8 cellular contexts compared by ENCODE assay signal in genomic region chr10:60114765-60115586, GRCh38.
A peak's percentile ranks its signal among the peaks of the same experiment; 100 is the strongest.
DNase-seq lines count a peak whose midpoint lies in the region; ATAC-seq and TF ChIP-seq lines count a peak whose summit lies in the region.

No MANE protein-coding gene starts in this region.

- ATAC-seq in HG02884 (IDR thresholded peaks at IDR 0.05; ENCODE audit: unreplicated experiment), result peak; percentile 88

- intact Hi-C loops in A673 (cut with micrococcal nuclease; ENCODE audit: unreplicated experiment), result loop anchor here (2.0 kb wide), 1 partner anchor 94 kb away; no protein-coding TSS in a partner anchor

- peaks cover 3% of the 10 kb centered on the region for H3K9me3 Mint-ChIP-seq in chondrocyte (ENCODE audit: low read depth)

- H3K27me3 Mint-ChIP-seq in chondrocyte (ENCODE audit: low read depth), result no peaks in the 10 kb centered on the region

- peak; percentile 82 to 87 for TF ChIP-seq RAD21 in liver (IDR thresholded peaks at IDR 0.05)

- 41% methylated on average over 6 of the region's 6 CpGs for WGBS in liver

- CTCF ChIA-PET in A673 (lab: Charles Lee), result interaction anchor here (0.6 kb wide), 1 partner anchor 1474 kb away, joined by 3 read pairs; no protein-coding TSS in a partner anchor

- no peak overlapping the region for H3K4me3 Mint-ChIP-seq in chondrocyte (ENCODE audit: unreplicated experiment)

- no peaks in the 10 kb centered on the region for H3K4me1 ChIP-seq in A673 (ENCODE audit: insufficient read depth, low read length, poor library complexity, severe bottlenecking)
- H3K4me1 ChIP-seq in liver (ENCODE audit: control insufficient read depth in 4 of 4, insufficient read depth in 4 of 4, low read length in 3 of 4), result no peaks in the 10 kb centered on the region

- peak; percentile 72 for DNase-seq in A673 (ENCODE audit: low spot score)
- DNase-seq in GM13976 (ENCODE audit: low spot score), result peak; percentile 46
- peak; percentile 73 for DNase-seq in NCI-H82 (lab: John Stamatoyannopoulos, UW)
- DNase-seq in chondrocyte (ENCODE audit: low spot score), result no peak
- no peak for DNase-seq in DMS79 treated with DMSO at 0.1 percent for 48 hours (lab: John Stamatoyannopoulos, UW)
- DNase-seq in stimulated activated CD4-positive, alpha-beta T cell treated with anti-CD3 and anti-CD28 coated beads, Interleukin-2, amount 100 ng/mL, for 48 hours, result no peak

- TF ChIP-seq CTCF in A673 (conservative IDR thresholded peaks at IDR 0.05; ENCODE audit: low read depth, low read length) (peak; percentile 63), GM13976 (IDR thresholded peaks at IDR 0.05; ENCODE audit: borderline replicate concordance, control extremely low read depth, extremely low read depth, insufficient read depth, missing control alignments) (peak; percentile 45), chondrocyte (IDR thresholded peaks at IDR 0.05) (peak; percentile 85), liver (IDR thresholded peaks at IDR 0.05; ENCODE audit: low read depth, low read length, missing input control) (peak; percentile 53)

- H3K36me3 ChIP-seq in A673 (ENCODE audit: insufficient read depth, low read length, poor library complexity, severe bottlenecking), result no peaks in the 10 kb centered on the region
- no peaks in the 10 kb centered on the region for H3K36me3 ChIP-seq in liver (ENCODE audit: control insufficient read depth in 4 of 4, insufficient read depth in 3 of 4, low read depth in 1 of 4, low read length in 3 of 4)

- H3K27ac ChIP-seq in A673 (ENCODE audit: low read depth, low read length, poor library complexity, severe bottlenecking), result no peak overlapping the region
- no peak overlapping the region for H3K27ac ChIP-seq in liver (ENCODE audit: low read depth in 1 of 2, low read length in 2 of 2)

- in situ Hi-C loops in GM13976 (cut with MboI; ENCODE audit: low sequenced_read_pairs, unreplicated experiment), result loop anchor here (25.0 kb wide), 1 partner anchor 322 kb away; no protein-coding TSS in a partner anchor

- H3K27me3 ChIP-seq in A673 (replicated peaks; ENCODE audit: insufficient read depth, low read depth, low read length, poor library complexity) (no peaks in the 10 kb centered on the region), liver (ENCODE audit: control insufficient read depth in 4 of 4, insufficient read depth in 4 of 4, low read length in 3 of 4) (no peaks in the 10 kb centered on the region)

- peaks cover 3% of the 10 kb centered on the region for H3K9me3 ChIP-seq in A673 (ENCODE audit: low read depth, low read length, poor library complexity, severe bottlenecking)
- H3K9me3 ChIP-seq in liver (ENCODE audit: control insufficient read depth in 4 of 4, low read length in 3 of 4), result no peaks in the 10 kb centered on the region

- H3K9ac ChIP-seq in liver (ENCODE audit: low read depth in 1 of 2, low read length in 2 of 2), result no peak overlapping the region

- H3K36me3 Mint-ChIP-seq in chondrocyte (ENCODE audit: low read depth), result peaks cover 7% of the 10 kb centered on the region

- H3K4me3 ChIP-seq in A673 (ENCODE audit: low read depth, low read length, poor library complexity, severe bottlenecking) (no peak overlapping the region), liver (ENCODE audit: low read depth in 1 of 3, low read length in 3 of 3) (no peak overlapping the region)

- H3K27ac Mint-ChIP-seq in chondrocyte (ENCODE audit: unreplicated experiment), result no peak overlapping the region

- POLR2A ChIA-PET in A673 (lab: Charles Lee; ENCODE audit: low non-redundant PET), result no interaction called here

- no TSS peak for BruUV-seq in A673 (replicated peaks; lab: Mats Ljungman, UMichigan)

- peaks cover 5% of the 10 kb centered on the region for H3K4me1 Mint-ChIP-seq in chondrocyte (ENCODE audit: low read depth)

TF ChIP-seq in liver, 16 proteins besides CTCF, POLR2A, EP300 and RAD21:
- TF ChIP-seq HNF4A (conservative IDR thresholded peaks at IDR 0.05) (no peak), RXRA (IDR thresholded peaks at IDR 0.05) (no peak), MAX (IDR thresholded peaks at IDR 0.05) (no peak), NR2F2 (IDR thresholded peaks at IDR 0.05) (no peak), FOXA1 (IDR thresholded peaks at IDR 0.05) (no peak), ATF3 (IDR thresholded peaks at IDR 0.05) (no peak), YY1 (IDR thresholded peaks at IDR 0.05) (no peak), HNF4G (IDR thresholded peaks at IDR 0.05) (no peak), FOXA2 (IDR thresholded peaks at IDR 0.05) (no peak), REST (IDR thresholded peaks at IDR 0.05) (no peak), JUND (IDR thresholded peaks at IDR 0.05) (no peak), EGR1 (IDR thresholded peaks at IDR 0.05; ENCODE audit: low read depth in 2 of 2) (no peak), GABPA (IDR thresholded peaks at IDR 0.05 in 1 of 2, conservative IDR thresholded peaks at IDR 0.05 in 1 of 2) (no peak), SP1 (IDR thresholded peaks at IDR 0.05) (no peak), TAF1 (conservative IDR thresholded peaks at IDR 0.05) (no peak)
- TF ChIP-seq, protein P1, sequence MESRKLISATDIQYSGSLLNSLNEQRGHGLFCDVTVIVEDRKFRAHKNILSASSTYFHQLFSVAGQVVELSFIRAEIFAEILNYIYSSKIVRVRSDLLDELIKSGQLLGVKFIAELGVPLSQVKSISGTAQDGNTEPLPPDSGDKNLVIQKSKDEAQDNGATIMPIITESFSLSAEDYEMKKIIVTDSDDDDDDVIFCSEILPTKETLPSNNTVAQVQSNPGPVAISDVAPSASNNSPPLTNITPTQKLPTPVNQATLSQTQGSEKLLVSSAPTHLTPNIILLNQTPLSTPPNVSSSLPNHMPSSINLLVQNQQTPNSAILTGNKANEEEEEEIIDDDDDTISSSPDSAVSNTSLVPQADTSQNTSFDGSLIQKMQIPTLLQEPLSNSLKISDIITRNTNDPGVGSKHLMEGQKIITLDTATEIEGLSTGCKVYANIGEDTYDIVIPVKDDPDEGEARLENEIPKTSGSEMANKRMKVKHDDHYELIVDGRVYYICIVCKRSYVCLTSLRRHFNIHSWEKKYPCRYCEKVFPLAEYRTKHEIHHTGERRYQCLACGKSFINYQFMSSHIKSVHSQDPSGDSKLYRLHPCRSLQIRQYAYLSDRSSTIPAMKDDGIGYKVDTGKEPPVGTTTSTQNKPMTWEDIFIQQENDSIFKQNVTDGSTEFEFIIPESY (IDR thresholded peaks at IDR 0.05), result no peak

Comparison
In these comparisons a context has a peak if more than half of its experiments do, and no peak if none do; other contexts are left out.
1. DNase-seq: peak in A673 (single experiment), GM13976 (single experiment) and NCI-H82 (single experiment); none in chondrocyte (single experiment), DMS79 treated with DMSO at 0.1 percent for 48 hours (single experiment) and stimulated activated CD4-positive, alpha-beta T cell treated with anti-CD3 and anti-CD28 coated beads, Interleukin-2, amount 100 ng/mL, for 48 hours (0 of 2).
2. Peak in every context shown above with its lines, with median percentiles within 50 percentile points of each other: CTCF ChIP-seq.